23 cellular contexts compared by ENCODE assay signal in the genomic region with DNA sequence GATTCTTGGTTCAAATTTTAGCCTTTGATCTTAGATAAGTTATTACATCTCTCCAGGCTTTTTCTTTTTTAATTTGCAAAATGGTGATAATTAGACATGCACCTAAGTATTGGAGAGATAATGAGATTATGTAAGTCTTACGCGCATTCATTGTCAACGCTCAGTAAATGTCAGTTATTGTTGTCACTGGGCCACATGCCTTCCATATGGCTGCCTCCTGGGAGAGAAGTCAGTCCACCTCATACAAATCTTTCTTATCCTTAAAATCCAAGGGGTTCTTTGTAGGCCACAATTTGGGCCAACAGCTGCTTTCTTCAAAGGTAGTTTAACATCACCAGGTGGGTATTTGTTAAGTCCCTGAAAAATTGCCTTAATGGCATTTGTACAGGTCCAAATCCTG.
"Had no signal": no experiment of that assay in that cellular context is flagged by ENCODE, and none has a peak within 500 bp of the region (broad histone marks: within the 10 kb centered on the region; RNA-seq: fewer than 3 reads in every experiment).

No MANE protein-coding gene starts in this region.

- FAIRE-seq: HepG2 had no signal

- H3K27ac ChIP-seq: RWPE1 had no signal

- H3K36me3 ChIP-seq: MG63 had no signal

- H3K9me3 ChIP-seq: MG63, SK-N-SH had no signal

- H3K4me2 ChIP-seq: SK-N-SH had no signal

- DNase-seq: IMR-90, Karpas-422, KG1, MG63, NCI-H1092 treated with DMSO at 0.1 percent for 48 hours, NCI-H1436, NCI-H187, NCI-H2029, NCI-H2081 treated with DMSO at 0.1 percent for 48 hours, NCI-H2171, NCI-H226, NCI-H446, NCI-H510A, NCI-H526 treated with DMSO at 0.1 percent for 48 hours, NCI-H774, PC-3, SHP77, SK-N-SH, SW 1271, T-helper 1 cell had no signal

- ATAC-seq: HepG2, Panc1, PC-3 had no signal

- H3K27me3 ChIP-seq: MG63 had no signal

- H3K9ac ChIP-seq: SK-N-SH had no signal

- H3K4me3 ChIP-seq: MG63 had no signal
